In the genomic region with DNA sequence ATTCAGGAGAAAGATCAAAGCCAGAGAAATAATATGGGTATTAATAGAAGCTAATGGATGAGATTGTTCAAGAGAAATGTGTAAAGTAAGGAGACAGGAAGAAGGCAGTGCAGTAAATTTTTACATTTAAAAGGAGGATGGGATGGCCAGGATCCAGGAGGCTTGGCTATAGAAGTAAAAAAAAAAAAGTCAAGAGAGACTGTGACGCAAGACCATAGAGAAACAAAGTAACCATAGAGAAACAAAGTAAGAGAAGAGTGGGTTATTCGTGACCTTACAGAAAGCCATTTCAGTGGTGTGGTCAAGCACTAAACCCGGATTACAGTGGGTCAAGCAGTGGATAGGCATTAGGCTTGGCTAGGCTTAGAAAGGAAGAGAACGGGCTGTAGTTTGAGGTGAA, we compare ENCODE assay signal across 19 cellular contexts. TPM values are rescaled to one million over a fixed set of nuclear protein-coding genes. Genes with fewer than 3 reads are reported as not detected.
DNase-seq lines count a peak whose midpoint lies in the region; ATAC-seq and TF ChIP-seq lines count a peak whose summit lies in the region.
"Had no signal": no experiment of that assay in that cellular context is flagged by ENCODE, and none has a peak within 500 bp of the region (broad histone marks: within the 10 kb centered on the region; RNA-seq: fewer than 3 reads in every experiment).

No MANE protein-coding gene starts in this region.

- H3K36me3 ChIP-seq in GM23248 (ENCODE audit: low read depth) (peaks cover 8% of the 10 kb centered on the region; the same call in 1 of the 2 replicates), adipocyte (ENCODE audit: control insufficient read depth, insufficient read depth, low read length, severe bottlenecking) (peaks cover 37% of the 10 kb centered on the region), esophagus muscularis mucosa (peaks cover 0 to 32% (median 14%) of the 10 kb centered on the region in 4 donors), A673 (ENCODE audit: insufficient read depth, low read length, poor library complexity, severe bottlenecking) (no peaks in the 10 kb centered on the region)

- H2AFZ ChIP-seq in GM23248, result no peak overlapping the region

- TF ChIP-seq EP300 in esophagus muscularis mucosa (IDR thresholded peaks at IDR 0.05), result no peak

- H3K9ac ChIP-seq in GM23248 (no peak overlapping the region), adipocyte (ENCODE audit: low read length) (no peak overlapping the region)

- intact Hi-C loops in esophagus muscularis mucosa (cut with DNase I), result no loop called here
- intact Hi-C loops in A673 (cut with micrococcal nuclease; ENCODE audit: unreplicated experiment), result no loop called here
- intact Hi-C loops in left ventricle myocardium superior (cut with micrococcal nuclease), result no loop called here

- BruUV-seq in A673 (replicated peaks; lab: Mats Ljungman, UMichigan), result no TSS peak

- H3K27ac ChIP-seq in GM23248, result no peak overlapping the region
- H3K27ac ChIP-seq in esophagus muscularis mucosa (replicated peaks in 1 of 4), result no peak overlapping the region
- H3K27ac ChIP-seq in A673 (ENCODE audit: low read depth, low read length, poor library complexity, severe bottlenecking), result no peak overlapping the region
- H3K27ac ChIP-seq: A549, C4-2B, SK-N-MC had no signal

- CTCF ChIA-PET in A673 (lab: Charles Lee), result no interaction called here

- POLR2A ChIA-PET in A673 (lab: Charles Lee; ENCODE audit: low non-redundant PET), result no interaction called here

- no peaks in the 10 kb centered on the region for H3K27me3 ChIP-seq in GM23248 (replicated peaks; ENCODE audit: insufficient read depth)
- H3K27me3 ChIP-seq in adipocyte (replicated peaks; ENCODE audit: control insufficient read depth, insufficient read depth, low read length), result no peaks in the 10 kb centered on the region
- no peaks in the 10 kb centered on the region for H3K27me3 ChIP-seq in esophagus muscularis mucosa
- H3K27me3 ChIP-seq in A673 (replicated peaks; ENCODE audit: insufficient read depth, low read depth, low read length, poor library complexity), result no peaks in the 10 kb centered on the region

- no peak overlapping the region for H3K4me2 ChIP-seq in GM23248 (ENCODE audit: unreplicated experiment)
- H3K4me2 ChIP-seq: A549 had no signal

- no peaks in the 10 kb centered on the region for H4K20me1 ChIP-seq in GM23248 (ENCODE audit: insufficient read depth)

- in situ Hi-C loops in GM23248 (cut with MboI), result no loop called here

- DNase-seq in GM23248 (peak; percentile 4), adipocyte (ENCODE audit: low read depth) (peak; percentile 34), fibroblast of gingiva (ENCODE audit: low read depth) (peak; percentile 23), iris pigment epithelial cell (ENCODE audit: low read depth) (peak; percentile 59), esophagus muscularis mucosa (ENCODE audit: extremely low spot score) (no peak), A673 (ENCODE audit: low spot score) (no peak), left ventricle myocardium superior (no peak), dedifferentiated amniotic fluid mesenchymal stem cell (ENCODE audit: extremely low spot score) (no peak)
- DNase-seq: DMS 273 treated with DMSO at 0.1 percent for 48 hours, HCEC 1CT, KBM-7, NCI-H1048, NCI-H2107, NCI-H2227 treated with DMSO at 0.1 percent for 48 hours, NCI-H524 had no signal

- no peaks in the 10 kb centered on the region for H3F3A ChIP-seq in GM23248 (ENCODE audit: insufficient read depth)

- WGBS in GM23248 (ENCODE audit: low coverage in 1 of 2, low lambda C conversion rate in 2 of 2, missing lambda C conversion rate in 2 of 2), 2 experiments, result 75 to 83% methylated on average over 4 of the region's 4 CpGs
- WGBS in esophagus muscularis mucosa, result 79% methylated on average over 4 of the region's 4 CpGs

- no peak for TF ChIP-seq POLR2A in esophagus muscularis mucosa (IDR thresholded peaks at IDR 0.05; ENCODE audit: low read depth)

- H3K4me1 ChIP-seq in GM23248 (ENCODE audit: insufficient read depth), result no peaks in the 10 kb centered on the region
- no peaks in the 10 kb centered on the region for H3K4me1 ChIP-seq in adipocyte (ENCODE audit: control insufficient read depth, insufficient read depth, low read length)
- H3K4me1 ChIP-seq in esophagus muscularis mucosa, result no peaks in the 10 kb centered on the region
- no peaks in the 10 kb centered on the region for H3K4me1 ChIP-seq in A673 (ENCODE audit: insufficient read depth, low read length, poor library complexity, severe bottlenecking)
- H3K4me1 ChIP-seq: A549 had no signal

- no peak for TF ChIP-seq CTCF in esophagus muscularis mucosa (IDR thresholded peaks at IDR 0.05)
- no peak for TF ChIP-seq CTCF in A673 (conservative IDR thresholded peaks at IDR 0.05; ENCODE audit: low read depth, low read length)

- H3K79me2 ChIP-seq in GM23248 (ENCODE audit: insufficient read depth), result no peaks in the 10 kb centered on the region

- H3K9me2 ChIP-seq in GM23248 (ENCODE audit: insufficient read depth), result no peaks in the 10 kb centered on the region

- no peak overlapping the region for H3K4me3 ChIP-seq in GM23248
- no peak overlapping the region for H3K4me3 ChIP-seq in adipocyte (ENCODE audit: low read length)
- no peak overlapping the region for H3K4me3 ChIP-seq in esophagus muscularis mucosa
- H3K4me3 ChIP-seq in A673 (ENCODE audit: low read depth, low read length, poor library complexity, severe bottlenecking), result no peak overlapping the region
- H3K4me3 ChIP-seq: A549, SK-N-MC had no signal

- no peak for ATAC-seq in left ventricle myocardium superior
- ATAC-seq: Right ventricle myocardium inferior had no signal

- H3K9me3 ChIP-seq in GM23248 (ENCODE audit: low read depth) (no peaks in the 10 kb centered on the region), adipocyte (ENCODE audit: control insufficient read depth, low read length) (peaks cover 13% of the 10 kb centered on the region), esophagus muscularis mucosa (peaks cover 0 to 8% (median 2%) of the 10 kb centered on the region in 4 donors), A673 (ENCODE audit: low read depth, low read length, poor library complexity, severe bottlenecking) (peaks cover 7% of the 10 kb centered on the region)

RNA-seq across cellular contexts. Expression of a gene that starts 10.5 kb away (rescaled TPM):
- total RNA-seq in GM23248 (2014; rRNA removed; shearing (Covaris generic)), result 14.1 and 19.9 TPM in 2 replicates
- 9.5 and 9.9 TPM in 2 replicates for polyA plus RNA-seq in GM23248 (2016; fragmentation: Nextera tagmentation; extraction: Ambion mirVana)
- total RNA-seq in esophagus muscularis mucosa (1 to 10 TPM; 3.3 to 9.9 (median 5.9) TPM), A673 (2021) (6.6 and 6.7 TPM in 2 replicates), left ventricle myocardium superior (3.2 TPM)

Comparison
In these comparisons a context has a peak if more than half of its experiments do, and no peak if none do; other contexts are left out.
1. DNase-seq: peak in GM23248 (single experiment), adipocyte (single experiment), fibroblast of gingiva (single experiment) and iris pigment epithelial cell (single experiment); none in esophagus muscularis mucosa (single experiment), A673 (single experiment), left ventricle myocardium superior (single experiment) and dedifferentiated amniotic fluid mesenchymal stem cell (single experiment).